9 cellular contexts compared by ENCODE assay signal in genomic region chr10:100007239-100008141, GRCh38. TPM values are rescaled to one million over a fixed set of nuclear protein-coding genes. Genes with fewer than 3 reads are reported as not detected.
DNase-seq lines count a peak whose midpoint lies in the region; ATAC-seq and TF ChIP-seq lines count a peak whose summit lies in the region.
"Had no signal": no experiment of that assay in that cellular context is flagged by ENCODE, and none has a peak within 500 bp of the region (broad histone marks: within the 10 kb centered on the region; RNA-seq: fewer than 3 reads in every experiment).

No MANE protein-coding gene starts in this region.

- no peak for DNase-seq in heart left ventricle
- no peak for DNase-seq in Right ventricle myocardium inferior (ENCODE audit: missing footprints)
- peak; percentile 50 for DNase-seq in amniotic epithelial cell (ENCODE audit: low read depth)
- no peak for DNase-seq in lower lobe of right lung
- no peak for DNase-seq in type B pancreatic cell (ENCODE audit: extremely low spot score, unreplicated experiment)
- DNase-seq in tibial artery: no peak
- DNase-seq in CD8-positive, alpha-beta T cell: no peak
- DNase-seq: DND-41 had no signal

- H3K4me1 ChIP-seq in heart left ventricle (peaks cover 3 to 68% (median 40%) of the 10 kb centered on the region in 12 donors), lower lobe of right lung (peaks cover 46% of the 10 kb centered on the region), tibial artery (peaks cover 0 to 29% (median 19%) of the 10 kb centered on the region in 4 donors)
- peaks cover 17% of the 10 kb centered on the region for H3K4me1 ChIP-seq in CD8-positive, alpha-beta T cell (ENCODE audit: insufficient read depth, low read length)

- TF ChIP-seq POLR2A in heart left ventricle (IDR thresholded peaks at IDR 0.05): no peak

- CTCF ChIA-PET in CD8-positive, alpha-beta T cell (lab: Charles Lee): interaction anchor here (0.6 to 10.0 kb wide), 3 partner anchors 12 to 161 kb away, joined by 3 to 124 read pairs (median 6); no protein-coding TSS in a partner anchor

- H3K4me1 Mint-ChIP-seq in type B pancreatic cell (ENCODE audit: unreplicated experiment): peaks cover 49% of the 10 kb centered on the region
- peaks cover 45% of the 10 kb centered on the region for H3K4me1 Mint-ChIP-seq in CD8-positive, alpha-beta T cell (ENCODE audit: low read depth)

- POLR2A ChIA-PET in CD8-positive, alpha-beta T cell (lab: Charles Lee): interaction anchor here (1.3 kb wide), 1 partner anchor 13 kb away, joined by 4 read pairs; no protein-coding TSS in a partner anchor

- H3K27ac ChIP-seq in heart left ventricle: peak overlapping the region in 4 of 12 donors; percentile 25 to 85 (median 80)
- no peak overlapping the region for H3K27ac ChIP-seq in lower lobe of right lung
- no peak overlapping the region for H3K27ac ChIP-seq in tibial artery
- H3K27ac ChIP-seq in CD8-positive, alpha-beta T cell (ENCODE audit: low read depth, low read length): no peak overlapping the region

- no peaks in the 10 kb centered on the region for H3K36me3 Mint-ChIP-seq in type B pancreatic cell
- peaks cover 2% of the 10 kb centered on the region for H3K36me3 Mint-ChIP-seq in CD8-positive, alpha-beta T cell

- H3K27me3 ChIP-seq in heart left ventricle (no peaks in the 10 kb centered on the region), lower lobe of right lung (ENCODE audit: low read depth) (no peaks in the 10 kb centered on the region), tibial artery (no peaks in the 10 kb centered on the region)
- H3K27me3 ChIP-seq in CD8-positive, alpha-beta T cell (ENCODE audit: insufficient read depth, low read length): no peaks in the 10 kb centered on the region

- H3K9me3 ChIP-seq in heart left ventricle: no peaks in the 10 kb centered on the region
- no peaks in the 10 kb centered on the region for H3K9me3 ChIP-seq in lower lobe of right lung
- no peaks in the 10 kb centered on the region for H3K9me3 ChIP-seq in tibial artery
- no peaks in the 10 kb centered on the region for H3K9me3 ChIP-seq in CD8-positive, alpha-beta T cell (ENCODE audit: low read length)

- H3K36me3 ChIP-seq in heart left ventricle (no peaks in the 10 kb centered on the region), lower lobe of right lung (no peaks in the 10 kb centered on the region), tibial artery (no peaks in the 10 kb centered on the region)
- H3K36me3 ChIP-seq in CD8-positive, alpha-beta T cell (ENCODE audit: insufficient read depth, low read length): no peaks in the 10 kb centered on the region

- no peaks in the 10 kb centered on the region for H3K9me3 Mint-ChIP-seq in type B pancreatic cell
- H3K9me3 Mint-ChIP-seq in CD8-positive, alpha-beta T cell: no peaks in the 10 kb centered on the region

- TF ChIP-seq CTCF in heart left ventricle (IDR thresholded peaks at IDR 0.05) (no peak), lower lobe of right lung (IDR thresholded peaks at IDR 0.05) (no peak), type B pancreatic cell (conservative IDR thresholded peaks at IDR 0.05) (no peak), tibial artery (IDR thresholded peaks at IDR 0.05) (no peak)
- no peak for TF ChIP-seq CTCF in CD8-positive, alpha-beta T cell (IDR thresholded peaks at IDR 0.05)

- H3K4me3 ChIP-seq in heart left ventricle: peak overlapping the region in 8 of 12 donors; percentile 76 to 99 (median 90)
- H3K4me3 ChIP-seq in lower lobe of right lung: peak overlapping the region; percentile 82
- no peak overlapping the region for H3K4me3 ChIP-seq in tibial artery
- H3K4me3 ChIP-seq in CD8-positive, alpha-beta T cell (ENCODE audit: low read depth, low read length): no peak overlapping the region

- intact Hi-C loops in heart left ventricle (cut with DNase I) (loop anchor here in 9 of 10 donors (2.0 to 10.0 kb wide), 12 partner anchors 31 to 103 kb away; no protein-coding TSS in a partner anchor), Right ventricle myocardium inferior (cut with DNase I) (loop anchor here (2.0 to 5.0 kb wide), 3 partner anchors 35 to 153 kb away; no protein-coding TSS in a partner anchor), lower lobe of right lung (cut with DNase I) (no loop called here), tibial artery (cut with DNase I; ENCODE audit: low total_unique reads) (no loop called here)
- intact Hi-C loops in CD8-positive, alpha-beta T cell (cut with DNase I, micrococcal nuclease): loop anchor here (2.0 to 10.0 kb wide), 7 partner anchors 13 to 1560 kb away; partner anchors contain the start of genes ERLIN1 (in 2 of the 2), COX15 (in 1 of the 2), CUTC (in 1 of the 2) and HIF1AN (in 1 of the 2)

- peak overlapping the region; percentile 93 for H3K4me3 Mint-ChIP-seq in type B pancreatic cell
- H3K4me3 Mint-ChIP-seq in CD8-positive, alpha-beta T cell: no peak overlapping the region

- peak overlapping the region; percentile 75 for H3K27ac Mint-ChIP-seq in type B pancreatic cell
- no peak overlapping the region for H3K27ac Mint-ChIP-seq in CD8-positive, alpha-beta T cell

- no peaks in the 10 kb centered on the region for H3K27me3 Mint-ChIP-seq in type B pancreatic cell
- H3K27me3 Mint-ChIP-seq in CD8-positive, alpha-beta T cell (ENCODE audit: low read depth): no peaks in the 10 kb centered on the region

- ATAC-seq in heart left ventricle (no peak), Right ventricle myocardium inferior (no peak), lower lobe of right lung (no peak), HG03025 (IDR thresholded peaks at IDR 0.05; ENCODE audit: low FRiP score, unreplicated experiment) (no peak)
- ATAC-seq in CD8-positive, alpha-beta T cell: no peak

- 66 to 69% (median 67%) methylated on average over 10 of the region's 10 CpGs for WGBS in heart left ventricle, 4 donors

RNA-seq across cellular contexts. Expression of gene DNMBP, which starts 2.3 kb away (rescaled TPM):
- total RNA-seq in heart left ventricle: 10 to 100 TPM in 1 of 9 donors, 1 to 10 TPM in 8; 3.9 to 11.5 (median 7.2) TPM
- polyA plus RNA-seq in heart left ventricle: 1 to 10 TPM; 4.6 to 6.1 TPM
- 6.6 TPM for total RNA-seq in Right ventricle myocardium inferior
- 13.7 TPM for total RNA-seq in lower lobe of right lung
- total RNA-seq in type B pancreatic cell (ENCODE audit: low replicate concordance): 17.3 and 17.7 TPM in 2 replicates
- total RNA-seq in CD8-positive, alpha-beta T cell: 1 to 10 TPM; 4.0 to 4.1 TPM

Comparison
In these comparisons a context has a peak if more than half of its experiments do, and no peak if none do; other contexts are left out.
1. H3K4me3 ChIP-seq: peak in heart left ventricle (8 of 12) and lower lobe of right lung (single experiment); none in tibial artery (0 of 2) and CD8-positive, alpha-beta T cell (single experiment).
2. intact Hi-C loops: an anchor here in heart left ventricle (2.0 to 10.0 kb wide), Right ventricle myocardium inferior (2.0 to 5.0 kb wide) and CD8-positive, alpha-beta T cell (2.0 to 10.0 kb wide); none called in lower lobe of right lung and tibial artery.